ENCODE assay signal across 9 cellular contexts in genomic region chr3:111541911-111542483, GRCh38. TPM values are rescaled to one million over a fixed set of nuclear protein-coding genes. Genes with fewer than 3 reads are reported as not detected.
DNase-seq lines count a peak whose midpoint lies in the region; ATAC-seq and TF ChIP-seq lines count a peak whose summit lies in the region.
"Had no signal": no experiment of that assay in that cellular context is flagged by ENCODE, and none has a peak within 500 bp of the region (broad histone marks: within the 10 kb centered on the region; RNA-seq: fewer than 3 reads in every experiment).

Gene CD96 (plus strand): TSS chr3:111542197. CDS start chr3:111542249, 52 bp downstream.

- intact Hi-C loops in natural killer cell (cut with micrococcal nuclease) (loop anchor here (1.0 to 10.0 kb wide), 6 partner anchors 66 to 1810 kb away; partner anchors contain the start of gene NECTIN3), Right ventricle myocardium superior (cut with DNase I) (no loop called here)

- no peaks in the 10 kb centered on the region for H3K9me3 Mint-ChIP-seq in activated T-cell treated with anti-CD3 and anti-CD28 coated beads, Interleukin-2, amount 50 U/mL, for 24 hours
- H3K9me3 Mint-ChIP-seq in natural killer cell: no peaks in the 10 kb centered on the region

- ATAC-seq in GM19397 (IDR thresholded peaks at IDR 0.05; ENCODE audit: unreplicated experiment): peak; percentile 40
- ATAC-seq in HG03571 (IDR thresholded peaks at IDR 0.05; ENCODE audit: unreplicated experiment): peak; percentile 23
- peak; percentile 69 to 85 (median 84) for ATAC-seq in natural killer cell
- ATAC-seq in Right ventricle myocardium superior (ENCODE audit: poor library complexity): no peak

- peaks cover 30% of the 10 kb centered on the region for H3K36me3 Mint-ChIP-seq in activated T-cell treated with anti-CD3 and anti-CD28 coated beads, Interleukin-2, amount 50 U/mL, for 24 hours (ENCODE audit: low read depth)
- peaks cover 6% of the 10 kb centered on the region for H3K36me3 Mint-ChIP-seq in natural killer cell

- H3K27me3 Mint-ChIP-seq in activated T-cell treated with anti-CD3 and anti-CD28 coated beads, Interleukin-2, amount 50 U/mL, for 24 hours: no peaks in the 10 kb centered on the region
- no peaks in the 10 kb centered on the region for H3K27me3 Mint-ChIP-seq in natural killer cell (ENCODE audit: low read depth in 2 of 2)

- H3K4me1 Mint-ChIP-seq in activated T-cell treated with anti-CD3 and anti-CD28 coated beads, Interleukin-2, amount 50 U/mL, for 24 hours (ENCODE audit: low read depth): peaks cover 92% of the 10 kb centered on the region
- H3K4me1 Mint-ChIP-seq in natural killer cell: peaks cover 17 to 26% of the 10 kb centered on the region in 2 donors

- H3K27ac Mint-ChIP-seq in activated T-cell treated with anti-CD3 and anti-CD28 coated beads, Interleukin-2, amount 50 U/mL, for 24 hours: no peak within 1 kb of the TSS
- no peak within 1 kb of the TSS for H3K27ac Mint-ChIP-seq in natural killer cell

- H3K4me3 Mint-ChIP-seq in activated T-cell treated with anti-CD3 and anti-CD28 coated beads, Interleukin-2, amount 50 U/mL, for 24 hours: peak within 1 kb of the TSS; percentile 84
- peak within 1 kb of the TSS; percentile 96 for H3K4me3 Mint-ChIP-seq in natural killer cell

- peak; percentile 61 for DNase-seq in activated T-cell treated with anti-CD3 and anti-CD28 coated beads, Interleukin-2, amount 50 U/mL, for 24 hours
- DNase-seq in natural killer cell: peak; percentile 35
- DNase-seq in NCI-H187 treated with DMSO at 0.1 percent for 48 hours (lab: John Stamatoyannopoulos, UW): no peak
- no peak for DNase-seq in NCI-H1694 (lab: John Stamatoyannopoulos, UW)
- no peak for DNase-seq in Right ventricle myocardium superior
- DNase-seq in NCI-H2081 (lab: John Stamatoyannopoulos, UW): no peak

- no peak for TF ChIP-seq CTCF in natural killer cell (IDR thresholded peaks at IDR 0.05)

RNA-seq across cellular contexts. Expression of gene CD96, which starts in this region (rescaled TPM):
- total RNA-seq in natural killer cell: 100 to 1,000 TPM; 146 to 191 (median 166) TPM
- 0.65 TPM for total RNA-seq in Right ventricle myocardium superior
- total RNA-seq: NCI-H460 had no signal

Comparison
In these comparisons a context has a peak if more than half of its experiments do, and no peak if none do; other contexts are left out.
1. RNA of gene CD96 (total RNA-seq): 146 to 191 TPM in natural killer cell; 0.65 TPM in Right ventricle myocardium superior (single experiment); every median in the first group is over 10 times any median in the second.
2. DNase-seq: peak in activated T-cell treated with anti-CD3 and anti-CD28 coated beads, Interleukin-2, amount 50 U/mL, for 24 hours (single experiment) and natural killer cell (single experiment); none in NCI-H187 treated with DMSO at 0.1 percent for 48 hours (single experiment), NCI-H1694 (single experiment), Right ventricle myocardium superior (single experiment) and NCI-H2081 (0 of 2).